10 cellular contexts compared by ENCODE assay signal in the genomic region with DNA sequence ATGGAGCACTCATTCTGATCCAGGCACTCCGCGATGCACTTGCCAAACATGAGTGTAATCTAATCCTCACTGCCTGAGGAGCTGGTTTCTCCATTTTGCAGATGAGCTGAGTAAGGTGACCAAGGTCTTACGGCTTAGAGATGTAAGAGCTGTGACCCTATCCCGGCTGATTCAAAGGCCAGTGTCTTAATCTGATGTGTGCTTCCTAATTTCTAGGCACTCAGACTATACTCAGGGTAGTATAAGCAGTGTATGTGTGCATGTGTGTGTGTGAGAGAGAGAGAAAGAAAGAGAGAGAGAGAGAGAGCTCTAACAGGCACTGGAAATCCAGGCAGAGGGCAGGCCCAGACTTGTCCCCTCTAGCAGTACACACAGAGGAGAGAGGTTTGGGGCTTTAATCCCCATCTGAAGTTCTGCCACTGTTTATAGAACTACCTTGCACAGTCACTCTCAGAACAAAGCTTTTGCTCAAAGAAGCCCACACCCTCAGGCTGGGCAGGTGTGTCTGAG.
DNase-seq lines count a peak whose midpoint lies in the region; ATAC-seq and TF ChIP-seq lines count a peak whose summit lies in the region.
"Had no signal": no experiment of that assay in that cellular context is flagged by ENCODE, and none has a peak within 500 bp of the region (broad histone marks: within the 10 kb centered on the region; RNA-seq: fewer than 3 reads in every experiment).

No MANE protein-coding gene starts in this region.

- POLR2A ChIA-PET in activated naive CD8-positive, alpha-beta T cell treated with anti-CD3 and anti-CD28 coated beads, Interleukin-2, amount 10 ng/mL, durations not matched to agents 7 days and 5 days (lab: Charles Lee), result interaction anchor here (0.6 to 1.2 kb wide), 2 partner anchors 17 to 191 kb away, joined by 3 to 6 read pairs; no protein-coding TSS in a partner anchor
- POLR2A ChIA-PET in OCI-LY7 (lab: Charles Lee), result interaction anchor here (0.6 kb wide), 1 partner anchor 162 kb away, joined by 3 read pairs; no protein-coding TSS in a partner anchor

- H3K4me1 Mint-ChIP-seq in activated naive CD8-positive, alpha-beta T cell treated with anti-CD3 and anti-CD28 coated beads, Interleukin-2, amount 10 ng/mL, durations not matched to agents 7 days and 5 days, result peaks cover 12% of the 10 kb centered on the region
- peaks cover 6% of the 10 kb centered on the region for H3K4me1 Mint-ChIP-seq in activated naive CD8-positive, alpha-beta T cell treated with anti-CD3 and anti-CD28 coated beads, Interleukin-2, amount 50 U/mL, for 24 hours
- H3K4me1 Mint-ChIP-seq in activated T-helper 1 cell treated with anti-CD3 and anti-CD28 coated beads, Interleukin-12 subunit alpha, Interleukin-12 subunit beta, Interleukin-2, Interleukin-4 antibody, amounts not matched to agents 30 ng/mL and 10 ng/mL and 1 ng/mL, durations not matched to agents 14 hours and 24 hours and 36 hours (ENCODE audit: low read depth), result peaks cover 15% of the 10 kb centered on the region
- no peaks in the 10 kb centered on the region for H3K4me1 Mint-ChIP-seq in type B pancreatic cell (ENCODE audit: unreplicated experiment)

- H3K27ac Mint-ChIP-seq in activated naive CD8-positive, alpha-beta T cell treated with anti-CD3 and anti-CD28 coated beads, Interleukin-2, amount 10 ng/mL, durations not matched to agents 7 days and 5 days, result peak overlapping the region; percentile 79
- H3K27ac Mint-ChIP-seq in activated naive CD8-positive, alpha-beta T cell treated with anti-CD3 and anti-CD28 coated beads, Interleukin-2, amount 50 U/mL, for 24 hours, result no peak overlapping the region
- peak overlapping the region; percentile 49 for H3K27ac Mint-ChIP-seq in activated T-helper 1 cell treated with anti-CD3 and anti-CD28 coated beads, Interleukin-12 subunit alpha, Interleukin-12 subunit beta, Interleukin-2, Interleukin-4 antibody, amounts not matched to agents 30 ng/mL and 10 ng/mL and 1 ng/mL, durations not matched to agents 14 hours and 24 hours and 36 hours
- H3K27ac Mint-ChIP-seq in type B pancreatic cell, result peak overlapping the region; percentile 66

- no peak overlapping the region for H3K27ac ChIP-seq in OCI-LY7 (ENCODE audit: low read depth, low read length, poor library complexity, severe bottlenecking)
- H3K27ac ChIP-seq: HL-60, thyroid gland had no signal

- no TSS peak for BruUV-seq in OCI-LY7 (replicated peaks; lab: Mats Ljungman, UMichigan)

- no peak overlapping the region for H2AFZ ChIP-seq in OCI-LY7 (ENCODE audit: low read length)

- CTCF ChIA-PET in OCI-LY7 (lab: Charles Lee; ENCODE audit: unreplicated experiment), result interaction anchor here (0.8 kb wide), 1 partner anchor 60 kb away, joined by 3 read pairs; no protein-coding TSS in a partner anchor

- H3K4me3 Mint-ChIP-seq in activated naive CD8-positive, alpha-beta T cell treated with anti-CD3 and anti-CD28 coated beads, Interleukin-2, amount 10 ng/mL, durations not matched to agents 7 days and 5 days, result no peak overlapping the region
- no peak overlapping the region for H3K4me3 Mint-ChIP-seq in activated naive CD8-positive, alpha-beta T cell treated with anti-CD3 and anti-CD28 coated beads, Interleukin-2, amount 50 U/mL, for 24 hours
- H3K4me3 Mint-ChIP-seq in activated T-helper 1 cell treated with anti-CD3 and anti-CD28 coated beads, Interleukin-12 subunit alpha, Interleukin-12 subunit beta, Interleukin-2, Interleukin-4 antibody, amounts not matched to agents 30 ng/mL and 10 ng/mL and 1 ng/mL, durations not matched to agents 14 hours and 24 hours and 36 hours, result no peak overlapping the region
- H3K4me3 Mint-ChIP-seq in type B pancreatic cell, result no peak overlapping the region

- intact Hi-C loops in activated T-helper 1 cell treated with anti-CD3 and anti-CD28 coated beads, Interleukin-12 subunit alpha, Interleukin-12 subunit beta, Interleukin-2, Interleukin-4 antibody, amounts not matched to agents 30 ng/mL and 10 ng/mL and 1 ng/mL, durations not matched to agents 14 hours and 24 hours and 36 hours (cut with micrococcal nuclease), result no loop called here
- intact Hi-C loops in OCI-LY7 (cut with micrococcal nuclease; ENCODE audit: unreplicated experiment), result no loop called here

- no peaks in the 10 kb centered on the region for H3K9me3 ChIP-seq in OCI-LY7 (ENCODE audit: low read length)
- H3K9me3 ChIP-seq: thyroid gland had no signal

- no peaks in the 10 kb centered on the region for H3K36me3 Mint-ChIP-seq in activated naive CD8-positive, alpha-beta T cell treated with anti-CD3 and anti-CD28 coated beads, Interleukin-2, amount 10 ng/mL, durations not matched to agents 7 days and 5 days
- no peaks in the 10 kb centered on the region for H3K36me3 Mint-ChIP-seq in activated naive CD8-positive, alpha-beta T cell treated with anti-CD3 and anti-CD28 coated beads, Interleukin-2, amount 50 U/mL, for 24 hours (ENCODE audit: low read depth)
- no peaks in the 10 kb centered on the region for H3K36me3 Mint-ChIP-seq in activated T-helper 1 cell treated with anti-CD3 and anti-CD28 coated beads, Interleukin-12 subunit alpha, Interleukin-12 subunit beta, Interleukin-2, Interleukin-4 antibody, amounts not matched to agents 30 ng/mL and 10 ng/mL and 1 ng/mL, durations not matched to agents 14 hours and 24 hours and 36 hours (ENCODE audit: low read depth)
- no peaks in the 10 kb centered on the region for H3K36me3 Mint-ChIP-seq in type B pancreatic cell

- no peak overlapping the region for H3K4me2 ChIP-seq in OCI-LY7 (ENCODE audit: low read length)

- no peaks in the 10 kb centered on the region for H3K36me3 ChIP-seq in OCI-LY7 (ENCODE audit: insufficient read depth, low read length)
- H3K36me3 ChIP-seq: thyroid gland had no signal

- no peaks in the 10 kb centered on the region for H3K4me1 ChIP-seq in OCI-LY7 (ENCODE audit: insufficient read depth, low read length, poor library complexity, severe bottlenecking)
- H3K4me1 ChIP-seq: thyroid gland had no signal

- H3K9me3 Mint-ChIP-seq in activated naive CD8-positive, alpha-beta T cell treated with anti-CD3 and anti-CD28 coated beads, Interleukin-2, amount 10 ng/mL, durations not matched to agents 7 days and 5 days, result no peaks in the 10 kb centered on the region
- H3K9me3 Mint-ChIP-seq in activated naive CD8-positive, alpha-beta T cell treated with anti-CD3 and anti-CD28 coated beads, Interleukin-2, amount 50 U/mL, for 24 hours, result no peaks in the 10 kb centered on the region
- no peaks in the 10 kb centered on the region for H3K9me3 Mint-ChIP-seq in activated T-helper 1 cell treated with anti-CD3 and anti-CD28 coated beads, Interleukin-12 subunit alpha, Interleukin-12 subunit beta, Interleukin-2, Interleukin-4 antibody, amounts not matched to agents 30 ng/mL and 10 ng/mL and 1 ng/mL, durations not matched to agents 14 hours and 24 hours and 36 hours
- H3K9me3 Mint-ChIP-seq in type B pancreatic cell, result no peaks in the 10 kb centered on the region

- H4K20me1 ChIP-seq in OCI-LY7 (ENCODE audit: insufficient read depth, low read length), result no peaks in the 10 kb centered on the region

- no peaks in the 10 kb centered on the region for H3K27me3 Mint-ChIP-seq in activated naive CD8-positive, alpha-beta T cell treated with anti-CD3 and anti-CD28 coated beads, Interleukin-2, amount 10 ng/mL, durations not matched to agents 7 days and 5 days
- H3K27me3 Mint-ChIP-seq in activated naive CD8-positive, alpha-beta T cell treated with anti-CD3 and anti-CD28 coated beads, Interleukin-2, amount 50 U/mL, for 24 hours, result no peaks in the 10 kb centered on the region
- peaks cover 2% of the 10 kb centered on the region for H3K27me3 Mint-ChIP-seq in activated T-helper 1 cell treated with anti-CD3 and anti-CD28 coated beads, Interleukin-12 subunit alpha, Interleukin-12 subunit beta, Interleukin-2, Interleukin-4 antibody, amounts not matched to agents 30 ng/mL and 10 ng/mL and 1 ng/mL, durations not matched to agents 14 hours and 24 hours and 36 hours (ENCODE audit: insufficient read depth)
- H3K27me3 Mint-ChIP-seq in type B pancreatic cell, result no peaks in the 10 kb centered on the region

- TF ChIP-seq CTCF in type B pancreatic cell (conservative IDR thresholded peaks at IDR 0.05), result no peak
- no peak for TF ChIP-seq CTCF in GM13976 (IDR thresholded peaks at IDR 0.05; ENCODE audit: borderline replicate concordance, control extremely low read depth, extremely low read depth, insufficient read depth, missing control alignments)
- TF ChIP-seq CTCF in OCI-LY7 (conservative IDR thresholded peaks at IDR 0.05; ENCODE audit: low read length), result no peak

- no peaks in the 10 kb centered on the region for H3K79me2 ChIP-seq in OCI-LY7 (ENCODE audit: insufficient read depth, low read depth, low read length)

- H3K9me2 ChIP-seq in OCI-LY7 (ENCODE audit: insufficient read depth, low read length), result no peaks in the 10 kb centered on the region

- in situ Hi-C loops in GM13976 (cut with MboI; ENCODE audit: low sequenced_read_pairs, unreplicated experiment), result no loop called here

- DNase-seq in activated naive CD8-positive, alpha-beta T cell treated with anti-CD3 and anti-CD28 coated beads, Interleukin-2, amount 10 ng/mL, durations not matched to agents 7 days and 5 days, result no peak
- no peak for DNase-seq in activated naive CD8-positive, alpha-beta T cell treated with anti-CD3 and anti-CD28 coated beads, Interleukin-2, amount 50 U/mL, for 24 hours
- peak; percentile 70 for DNase-seq in NCI-H1105 treated with DMSO at 0.1 percent for 48 hours (lab: John Stamatoyannopoulos, UW)
- no peak for DNase-seq in activated T-helper 1 cell treated with anti-CD3 and anti-CD28 coated beads, Interleukin-12 subunit alpha, Interleukin-12 subunit beta, Interleukin-2, Interleukin-4 antibody, amounts not matched to agents 30 ng/mL and 10 ng/mL and 1 ng/mL, durations not matched to agents 14 hours and 24 hours and 36 hours (ENCODE audit: low spot score)
- DNase-seq in type B pancreatic cell (ENCODE audit: extremely low spot score, unreplicated experiment), result peak; percentile 40
- no peak for DNase-seq in GM13976 (ENCODE audit: low spot score)
- no peak for DNase-seq in OCI-LY7 (ENCODE audit: low spot score)
- DNase-seq in GOT3 (lab: John Stamatoyannopoulos, UW), result no peak
- DNase-seq: thyroid gland had no signal

- no peak overlapping the region for H3K4me3 ChIP-seq in OCI-LY7 (ENCODE audit: low read depth, low read length, poor library complexity, severe bottlenecking)
- H3K4me3 ChIP-seq: thyroid gland had no signal

- ATAC-seq in activated naive CD8-positive, alpha-beta T cell treated with anti-CD3 and anti-CD28 coated beads, Interleukin-2, amount 10 ng/mL, durations not matched to agents 7 days and 5 days (ENCODE audit: low read depth), result peak; percentile 82
- no peak for ATAC-seq in activated naive CD8-positive, alpha-beta T cell treated with anti-CD3 and anti-CD28 coated beads, Interleukin-2, amount 50 U/mL, for 24 hours

Comparison
In these comparisons a context has a peak if more than half of its experiments do, and no peak if none do; other contexts are left out.
1. DNase-seq: peak in NCI-H1105 treated with DMSO at 0.1 percent for 48 hours (single experiment) and type B pancreatic cell (single experiment); none in activated naive CD8-positive, alpha-beta T cell treated with anti-CD3 and anti-CD28 coated beads, Interleukin-2, amount 10 ng/mL, durations not matched to agents 7 days and 5 days (single experiment), activated naive CD8-positive, alpha-beta T cell treated with anti-CD3 and anti-CD28 coated beads, Interleukin-2, amount 50 U/mL, for 24 hours (single experiment), activated T-helper 1 cell treated with anti-CD3 and anti-CD28 coated beads, Interleukin-12 subunit alpha, Interleukin-12 subunit beta, Interleukin-2, Interleukin-4 antibody, amounts not matched to agents 30 ng/mL and 10 ng/mL and 1 ng/mL, durations not matched to agents 14 hours and 24 hours and 36 hours (single experiment), GM13976 (single experiment), OCI-LY7 (single experiment) and GOT3 (single experiment).